ENCODE assay signal across 8 cellular contexts in the genomic region with DNA sequence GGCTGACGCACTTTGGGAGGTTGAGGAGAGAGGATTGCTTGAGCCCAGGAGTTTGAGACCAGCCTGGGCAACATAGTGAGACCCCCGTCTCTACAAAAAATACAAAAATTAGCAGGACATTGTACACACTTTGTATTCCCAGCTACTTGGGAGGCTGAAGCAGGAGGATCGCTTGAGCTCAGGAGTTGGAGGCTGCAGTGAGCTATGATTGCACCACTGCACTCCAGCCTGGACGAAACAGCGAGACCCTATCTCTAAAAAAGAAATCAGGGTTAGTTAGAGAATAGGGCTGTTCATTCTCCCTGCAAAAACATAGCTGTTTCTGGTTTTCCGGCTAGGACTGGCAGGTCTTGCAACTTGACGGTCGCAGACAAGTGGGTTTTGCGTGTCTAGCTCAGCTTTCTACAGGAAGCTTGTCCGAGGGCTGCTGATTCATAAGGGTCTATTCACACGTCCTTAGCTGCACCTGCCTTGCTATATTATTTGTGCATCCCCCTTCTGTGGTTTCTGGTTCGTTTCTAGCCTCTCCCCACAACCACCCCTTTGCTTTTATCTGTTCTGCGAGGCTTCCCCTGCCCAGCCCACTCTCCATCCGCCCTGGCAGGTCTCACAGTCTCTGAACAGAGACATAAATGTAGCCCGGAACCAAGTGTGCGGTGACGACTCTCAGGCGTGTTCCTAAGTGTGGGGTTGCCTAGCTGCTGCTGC. TPM values are rescaled to one million over a fixed set of nuclear protein-coding genes. Genes with fewer than 3 reads are reported as not detected.
A peak's percentile ranks its signal among the peaks of the same experiment; 100 is the strongest.
DNase-seq lines count a peak whose midpoint lies in the region; ATAC-seq and TF ChIP-seq lines count a peak whose summit lies in the region.

No MANE protein-coding gene starts in this region.

- H3K36me3 ChIP-seq in CD8-positive, alpha-beta T cell (ENCODE audit: insufficient read depth, low read length) = no peaks in the 10 kb centered on the region

- ATAC-seq in CD8-positive, alpha-beta T cell = peak; percentile 92
- ATAC-seq in GM19463 (IDR thresholded peaks at IDR 0.05; ENCODE audit: unreplicated experiment) (peak; percentile 96), HG03521 (IDR thresholded peaks at IDR 0.05; ENCODE audit: unreplicated experiment) (peak; percentile 93)
- peak; percentile 94 for ATAC-seq in naive thymus-derived CD8-positive, alpha-beta T cell

- H3K4me1 Mint-ChIP-seq in CD8-positive, alpha-beta T cell (ENCODE audit: low read depth) = peaks cover 21% of the 10 kb centered on the region
- H3K4me1 Mint-ChIP-seq in naive thymus-derived CD8-positive, alpha-beta T cell = peaks cover 13 to 34% (median 24%) of the 10 kb centered on the region in 4 donors

- H3K4me3 Mint-ChIP-seq in CD8-positive, alpha-beta T cell = peak overlapping the region; percentile 64
- H3K4me3 Mint-ChIP-seq in naive thymus-derived CD8-positive, alpha-beta T cell = peak overlapping the region; percentile 62 to 86 (median 72)

- no peaks in the 10 kb centered on the region for H3K9me3 Mint-ChIP-seq in CD8-positive, alpha-beta T cell
- no peaks in the 10 kb centered on the region for H3K9me3 Mint-ChIP-seq in naive thymus-derived CD8-positive, alpha-beta T cell

- no peaks in the 10 kb centered on the region for H3K27me3 Mint-ChIP-seq in CD8-positive, alpha-beta T cell (ENCODE audit: low read depth)
- peaks cover 0 to 3% (median 0%) of the 10 kb centered on the region in 5 donors for H3K27me3 Mint-ChIP-seq in naive thymus-derived CD8-positive, alpha-beta T cell

- H3K27ac ChIP-seq in CD8-positive, alpha-beta T cell (ENCODE audit: low read depth, low read length) = no peak overlapping the region

- peak overlapping the region; percentile 15 for H3K4me3 ChIP-seq in CD8-positive, alpha-beta T cell (ENCODE audit: low read depth, low read length)

- peaks cover 23% of the 10 kb centered on the region for H3K4me1 ChIP-seq in CD8-positive, alpha-beta T cell (ENCODE audit: insufficient read depth, low read length)

- peak; percentile 34 to 85 (median 70) for DNase-seq in CD8-positive, alpha-beta T cell
- DNase-seq in activated CD4-positive, alpha-beta T cell treated with anti-CD3 and anti-CD28 coated beads for 1 hour = peak; percentile 36
- DNase-seq in naive thymus-derived CD8-positive, alpha-beta T cell = peak in 9 of 10 donors; percentile 19 to 85 (median 69)
- DNase-seq in NCI-H1436 (lab: John Stamatoyannopoulos, UW) = no peak
- no peak for DNase-seq in DMS114 treated with DMSO at 0.1 percent for 48 hours (lab: John Stamatoyannopoulos, UW; ENCODE audit: unreplicated experiment)
- no peak for DNase-seq in SW 1271 (lab: John Stamatoyannopoulos, UW)

- TF ChIP-seq CTCF in CD8-positive, alpha-beta T cell (IDR thresholded peaks at IDR 0.05) = no peak

- H3K36me3 Mint-ChIP-seq in CD8-positive, alpha-beta T cell = no peaks in the 10 kb centered on the region
- no peaks in the 10 kb centered on the region for H3K36me3 Mint-ChIP-seq in naive thymus-derived CD8-positive, alpha-beta T cell

- intact Hi-C loops in CD8-positive, alpha-beta T cell (cut with DNase I, micrococcal nuclease) = loop anchor here in 1 of 2 experiments (1.0 to 5.0 kb wide), 3 partner anchors 11 to 66 kb away; a partner anchor contains a TSS

- H3K9me3 ChIP-seq in CD8-positive, alpha-beta T cell (ENCODE audit: low read length) = no peaks in the 10 kb centered on the region

- CTCF ChIA-PET in CD8-positive, alpha-beta T cell (lab: Charles Lee) = interaction anchor here (0.7 to 5.5 kb wide), 9 partner anchors 9 to 96 kb away, joined by 3 to 59 read pairs (median 7); no protein-coding TSS in a partner anchor

- H3K27ac Mint-ChIP-seq in CD8-positive, alpha-beta T cell = peak overlapping the region; percentile 85
- H3K27ac Mint-ChIP-seq in naive thymus-derived CD8-positive, alpha-beta T cell = peak overlapping the region; percentile 57 to 92 (median 76)

- POLR2A ChIA-PET in CD8-positive, alpha-beta T cell (lab: Charles Lee) = interaction anchor here (1.0 to 3.1 kb wide), 5 partner anchors 9 to 20 kb away, joined by 3 to 19 read pairs (median 3); no protein-coding TSS in a partner anchor
- POLR2A ChIA-PET in naive thymus-derived CD8-positive, alpha-beta T cell (lab: Charles Lee) = interaction anchor here (0.6 to 3.8 kb wide), 5 partner anchors 10 to 322 kb away, joined by 4 to 26 read pairs (median 5); no protein-coding TSS in a partner anchor

- H3K27me3 ChIP-seq in CD8-positive, alpha-beta T cell (ENCODE audit: insufficient read depth, low read length) = no peaks in the 10 kb centered on the region

RNA-seq across cellular contexts. Expression of a gene that starts 10.7 kb away (rescaled TPM):
- total RNA-seq in CD8-positive, alpha-beta T cell = under 1 TPM; 0.47 to 0.54 TPM
- under 1 TPM in 1 of 2 experiments, not detected in 1; 0.05 TPM for total RNA-seq in naive thymus-derived CD8-positive, alpha-beta T cell
- not detected for polyA plus RNA-seq in naive thymus-derived CD8-positive, alpha-beta T cell

Comparison
In these comparisons a context has a peak if more than half of its experiments do, and no peak if none do; other contexts are left out.
1. DNase-seq: peak in CD8-positive, alpha-beta T cell (7 of 7), activated CD4-positive, alpha-beta T cell treated with anti-CD3 and anti-CD28 coated beads for 1 hour (single experiment) and naive thymus-derived CD8-positive, alpha-beta T cell (9 of 10); none in NCI-H1436 (single experiment), DMS114 treated with DMSO at 0.1 percent for 48 hours (single experiment) and SW 1271 (0 of 2).
2. Peak in every context shown above with its lines, with median percentiles within 50 percentile points of each other: ATAC-seq.